19 cellular contexts compared by ENCODE assay signal in the genomic region with DNA sequence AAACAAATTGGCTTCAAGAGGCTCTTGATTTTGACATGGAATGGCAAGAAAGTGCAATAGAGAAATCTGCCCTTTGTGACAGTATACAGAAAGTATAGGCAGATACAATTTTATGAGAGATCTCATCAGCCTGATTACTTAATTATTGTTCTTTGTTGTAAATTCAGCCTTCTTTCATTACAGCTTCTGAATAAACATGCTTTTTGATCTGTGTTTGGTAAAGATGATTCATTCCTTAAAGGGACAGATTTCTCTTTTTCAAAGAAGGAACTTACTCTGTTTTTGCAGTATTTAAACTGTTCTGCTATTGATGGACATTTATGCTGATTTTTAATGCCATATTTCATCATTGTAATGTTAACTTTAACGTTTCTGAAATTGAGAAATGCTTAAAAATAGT. TPM values are rescaled to one million over a fixed set of nuclear protein-coding genes. Genes with fewer than 3 reads are reported as not detected.
DNase-seq lines count a peak whose midpoint lies in the region; ATAC-seq and TF ChIP-seq lines count a peak whose summit lies in the region.
"Had no signal": no experiment of that assay in that cellular context is flagged by ENCODE, and none has a peak within 500 bp of the region (broad histone marks: within the 10 kb centered on the region; RNA-seq: fewer than 3 reads in every experiment).

No MANE protein-coding gene starts in this region.

- H3K4me3 Mint-ChIP-seq in activated CD4-positive, alpha-beta memory T cell treated with anti-CD3 and anti-CD28 coated beads for 36 hours = no peak overlapping the region
- H3K4me3 Mint-ChIP-seq: T-cell had no signal

- no peak overlapping the region for H3K4me3 ChIP-seq in HEK293 (ENCODE audit: low read depth, low read length)
- H3K4me3 ChIP-seq: K562, SJCRH30 had no signal

- CTCF ChIA-PET in HEK293 (lab: Yijun Ruan, JAX) = interaction anchor here (0.7 kb wide), 1 partner anchor 350 kb away, joined by 4 read pairs; no protein-coding TSS in a partner anchor
- CTCF ChIA-PET in activated CD4-positive, alpha-beta memory T cell treated with anti-CD3 and anti-CD28 coated beads for 36 hours (lab: Charles Lee) = no interaction called here

- peaks cover 23% of the 10 kb centered on the region for H3K36me3 Mint-ChIP-seq in activated CD4-positive, alpha-beta memory T cell treated with anti-CD3 and anti-CD28 coated beads for 36 hours

- no peaks in the 10 kb centered on the region for H3K27me3 Mint-ChIP-seq in activated CD4-positive, alpha-beta memory T cell treated with anti-CD3 and anti-CD28 coated beads for 36 hours
- H3K27me3 Mint-ChIP-seq: T-cell had no signal

- no peak overlapping the region for H3K27ac ChIP-seq in HEK293 (ENCODE audit: extremely low read depth, low read depth, low read length)
- H3K27ac ChIP-seq: SJCRH30 had no signal

- no peaks in the 10 kb centered on the region for H3K9me3 ChIP-seq in HEK293 (ENCODE audit: control insufficient read depth, insufficient read depth, low read depth, low read length)
- H3K9me3 ChIP-seq: SJCRH30 had no signal

- H3K4me1 Mint-ChIP-seq in activated CD4-positive, alpha-beta memory T cell treated with anti-CD3 and anti-CD28 coated beads for 36 hours (ENCODE audit: low read depth) = peaks cover 30% of the 10 kb centered on the region

- no peak for TF ChIP-seq CTCF in HEK293 (tag by site-specific recombination; IDR thresholded peaks at IDR 0.05)

- peaks cover 16 to 29% of the 10 kb centered on the region in 2 experiments for H3K36me3 ChIP-seq in HEK293 (ENCODE audit: control insufficient read depth in 2 of 2, insufficient read depth in 1 of 2, low read length in 2 of 2)

- peak; percentile 16 for DNase-seq in NCI-H146 treated with DMSO at 0.1 percent for 48 hours (lab: John Stamatoyannopoulos, UW; ENCODE audit: unreplicated experiment)
- DNase-seq in NCI-H146 (lab: John Stamatoyannopoulos, UW) = no peak
- peak; percentile 27 for DNase-seq in OCI-M1 (lab: John Stamatoyannopoulos, UW)
- DNase-seq in left lobe of liver (ENCODE audit: low spot score) = no peak
- DNase-seq in effector CD4-positive, alpha-beta T cell = no peak
- no peak for DNase-seq in activated CD4-positive, alpha-beta memory T cell treated with anti-CD3 and anti-CD28 coated beads for 36 hours
- DNase-seq: DMS53, GDM1, GOT3, NCI-H1417 treated with DMSO at 0.1 percent for 48 hours, NCI-H1930, NCI-H524 treated with DMSO at 0.1 percent for 48 hours, SJCRH30, T-cell had no signal

- intact Hi-C loops in activated CD4-positive, alpha-beta memory T cell treated with anti-CD3 and anti-CD28 coated beads for 36 hours (cut with micrococcal nuclease) = no loop called here

- no peak overlapping the region for H3K27ac Mint-ChIP-seq in activated CD4-positive, alpha-beta memory T cell treated with anti-CD3 and anti-CD28 coated beads for 36 hours
- H3K27ac Mint-ChIP-seq: T-cell had no signal

- no peaks in the 10 kb centered on the region for H3K9me3 Mint-ChIP-seq in activated CD4-positive, alpha-beta memory T cell treated with anti-CD3 and anti-CD28 coated beads for 36 hours
- H3K9me3 Mint-ChIP-seq: T-cell had no signal

- peak; percentile 31 for ATAC-seq in left lobe of liver
- no peak for ATAC-seq in HG02981 (IDR thresholded peaks at IDR 0.05; ENCODE audit: unreplicated experiment)
- ATAC-seq: HCT116, K562, T-cell had no signal

- POLR2A ChIA-PET in HEK293 (lab: Yijun Ruan, JAX) = interaction anchor here (1.8 kb wide), 1 partner anchor 14 kb away, joined by 9 read pairs; a partner anchor contains a TSS
- POLR2A ChIA-PET in activated CD4-positive, alpha-beta memory T cell treated with anti-CD3 and anti-CD28 coated beads for 36 hours (lab: Charles Lee) = no interaction called here

- peaks cover 12% of the 10 kb centered on the region; the same call in 1 of the 2 replicates for H3K4me1 ChIP-seq in HEK293 (ENCODE audit: control insufficient read depth, insufficient read depth, low read length)
- H3K4me1 ChIP-seq: SJCRH30 had no signal

TF ChIP-seq in HEK293, 187 proteins besides CTCF, POLR2A, EP300 and RAD21:
- TF ChIP-seq ZNF433 (tag by site-specific recombination; IDR thresholded peaks at IDR 0.05; ENCODE audit: low read depth) (no peak), PRDM1 (tag by site-specific recombination; IDR thresholded peaks at IDR 0.05) (peak; percentile 48; the same call in 1 of the 2 replicates), ZNF175 (tag by site-specific recombination; IDR thresholded peaks at IDR 0.05) (no peak), ZSCAN30 (tag by site-specific recombination; IDR thresholded peaks at IDR 0.05) (no peak), ZNF416 (tag by site-specific recombination; IDR thresholded peaks at IDR 0.05) (no peak)
- TF ChIP-seq, protein P1, sequence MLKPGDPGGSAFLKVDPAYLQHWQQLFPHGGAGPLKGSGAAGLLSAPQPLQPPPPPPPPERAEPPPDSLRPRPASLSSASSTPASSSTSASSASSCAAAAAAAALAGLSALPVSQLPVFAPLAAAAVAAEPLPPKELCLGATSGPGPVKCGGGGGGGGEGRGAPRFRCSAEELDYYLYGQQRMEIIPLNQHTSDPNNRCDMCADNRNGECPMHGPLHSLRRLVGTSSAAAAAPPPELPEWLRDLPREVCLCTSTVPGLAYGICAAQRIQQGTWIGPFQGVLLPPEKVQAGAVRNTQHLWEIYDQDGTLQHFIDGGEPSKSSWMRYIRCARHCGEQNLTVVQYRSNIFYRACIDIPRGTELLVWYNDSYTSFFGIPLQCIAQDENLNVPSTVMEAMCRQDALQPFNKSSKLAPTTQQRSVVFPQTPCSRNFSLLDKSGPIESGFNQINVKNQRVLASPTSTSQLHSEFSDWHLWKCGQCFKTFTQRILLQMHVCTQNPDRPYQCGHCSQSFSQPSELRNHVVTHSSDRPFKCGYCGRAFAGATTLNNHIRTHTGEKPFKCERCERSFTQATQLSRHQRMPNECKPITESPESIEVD (tag by site-specific recombination; IDR thresholded peaks at IDR 0.05) = peak; percentile 50
TF ChIP-seq in HEK293: peak in this region for 2.

RNA-seq across cellular contexts. Expression of a gene that starts 13.7 kb away (rescaled TPM):
- 158 TPM for total RNA-seq in left lobe of liver
- total RNA-seq in activated CD4-positive, alpha-beta memory T cell treated with anti-CD3 and anti-CD28 coated beads for 36 hours = 10 to 100 TPM; 68.4 to 71.3 TPM

RNA-seq across cellular contexts. Expression of a gene that starts 14.1 kb away (rescaled TPM):
- 49.0 TPM for total RNA-seq in left lobe of liver
- 10 to 100 TPM; 21.2 to 25.0 TPM for total RNA-seq in activated CD4-positive, alpha-beta memory T cell treated with anti-CD3 and anti-CD28 coated beads for 36 hours

RNA-seq across cellular contexts. Expression of a gene that starts 36.6 kb away (rescaled TPM):
- 5.5 TPM for total RNA-seq in left lobe of liver
- under 1 TPM in 1 of 2 experiments, not detected in 1; 0.05 TPM for total RNA-seq in activated CD4-positive, alpha-beta memory T cell treated with anti-CD3 and anti-CD28 coated beads for 36 hours
- total RNA-seq: A172 had no signal

Comparison
In these comparisons a context has a peak if more than half of its experiments do, and no peak if none do; other contexts are left out.
1. DNase-seq: peak in NCI-H146 treated with DMSO at 0.1 percent for 48 hours (single experiment) and OCI-M1 (single experiment); none in NCI-H146 (single experiment), left lobe of liver (single experiment), effector CD4-positive, alpha-beta T cell (single experiment) and activated CD4-positive, alpha-beta memory T cell treated with anti-CD3 and anti-CD28 coated beads for 36 hours (single experiment).